Comparison of ENCODE assay signal across 1 cellular context in genomic region chr14:74492413-74493342, GRCh38.
TF ChIP-seq lines count a peak whose summit lies in the region.

NPC2 (minus strand) TSS chr14:74493305; CDS start chr14:74493274, 31 bp downstream.

TF ChIP-seq in HepG2, 621 proteins besides CTCF, POLR2A, EP300 and RAD21 (continued from another document):
- TF ChIP-seq ZNF318 (CRISPR knock-in tag; IDR thresholded peaks at IDR 0.05) (no peak), ZBTB39 (CRISPR knock-in tag; IDR thresholded peaks at IDR 0.05) (no peak), ZBTB43 (CRISPR knock-in tag; conservative IDR thresholded peaks at IDR 0.05) (no peak), TBX3 (IDR thresholded peaks at IDR 0.05; ENCODE audit: borderline replicate concordance) (no peak), PTBP1 (IDR thresholded peaks at IDR 0.05; ENCODE audit: low read depth, low read length, poor library complexity, severe bottlenecking) (no peak), NR2F6 (IDR thresholded peaks at IDR 0.05) (no peak), NR2F6 (CRISPR knock-in tag; IDR thresholded peaks at IDR 0.05) (no peak), HMG20B (CRISPR knock-in tag; conservative IDR thresholded peaks at IDR 0.05) (no peak), CBX5 (CRISPR knock-in tag; IDR thresholded peaks at IDR 0.05; ENCODE audit: borderline replicate concordance) (no peak), TARDBP (CRISPR knock-in tag; IDR thresholded peaks at IDR 0.05) (no peak), CREB1 (IDR thresholded peaks at IDR 0.05) (no peak), CREB1 (CRISPR knock-in tag; IDR thresholded peaks at IDR 0.05) (no peak), NFYC (CRISPR knock-in tag; IDR thresholded peaks at IDR 0.05) (no peak), PATZ1 (CRISPR knock-in tag; IDR thresholded peaks at IDR 0.05) (no peak), ZNF678 (CRISPR knock-in tag; IDR thresholded peaks at IDR 0.05) (no peak; the same call in 1 of the 2 replicates), ZNF329 (CRISPR knock-in tag; IDR thresholded peaks at IDR 0.05; ENCODE audit: low read depth) (no peak), POLR2AphosphoS5 (IDR thresholded peaks at IDR 0.05; ENCODE audit: low read depth, low read length) (peak; percentile 80), REST (IDR thresholded peaks at IDR 0.05; ENCODE audit: borderline replicate concordance in 1 of 2, low read depth in 1 of 2, low read length in 2 of 2) (no peak), LCORL (IDR thresholded peaks at IDR 0.05) (no peak), LCORL (CRISPR knock-in tag; IDR thresholded peaks at IDR 0.05) (0 out of 2 replicates have a peak, but pooled peaks have one; percentile 53)
